ENCODE assay signal across 16 cellular contexts in the genomic region with DNA sequence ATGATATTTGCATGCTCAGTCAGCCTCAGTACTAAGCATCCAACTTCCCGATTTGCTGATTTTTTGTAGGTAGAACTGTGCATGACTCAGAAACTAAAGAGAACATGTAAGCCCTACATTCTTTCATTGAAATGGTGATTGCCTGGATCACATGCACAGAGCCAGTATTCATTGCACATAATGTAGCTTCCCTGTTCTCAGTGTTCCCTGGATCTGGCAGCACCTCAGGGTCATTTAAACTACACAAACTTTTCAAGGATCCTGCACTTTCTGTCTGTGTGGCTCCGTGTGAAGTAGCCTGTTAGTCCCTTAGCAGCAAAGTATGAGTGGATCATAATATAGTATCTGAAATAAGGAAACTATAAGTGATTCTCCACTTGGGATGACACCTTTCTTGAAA.
DNase-seq lines count a peak whose midpoint lies in the region; ATAC-seq and TF ChIP-seq lines count a peak whose summit lies in the region.
"Had no signal": no experiment of that assay in that cellular context is flagged by ENCODE, and none has a peak within 500 bp of the region (broad histone marks: within the 10 kb centered on the region; RNA-seq: fewer than 3 reads in every experiment).

No MANE protein-coding gene starts in this region.

- peaks cover 7% of the 10 kb centered on the region in 2 donors for H3K27me3 Mint-ChIP-seq in natural killer cell (ENCODE audit: low read depth in 2 of 2)

- no peak for TF ChIP-seq CTCF in foreskin keratinocyte (conservative IDR thresholded peaks at IDR 0.05)
- no peak for TF ChIP-seq CTCF in natural killer cell (IDR thresholded peaks at IDR 0.05)

- no peak overlapping the region for H3K27ac Mint-ChIP-seq in natural killer cell
- H3K27ac Mint-ChIP-seq: CD8-positive, alpha-beta memory T cell; GM23338; H9 had no signal

- no peak overlapping the region for H3K27ac ChIP-seq in foreskin keratinocyte
- H3K27ac ChIP-seq: 22Rv1, BLaER1 had no signal

- DNase-seq in COLO829 (ENCODE audit: low spot score) (peak; percentile 8), astrocyte of the hippocampus (ENCODE audit: low read depth, low spot score) (peak; percentile 36), foreskin keratinocyte (no peak), pons (ENCODE audit: low spot score) (peak; percentile 2), natural killer cell (no peak), NCI-H345 treated with DMSO at 0.1 percent for 48 hours (lab: John Stamatoyannopoulos, UW; ENCODE audit: unreplicated experiment) (no peak), NCI-H146 (lab: John Stamatoyannopoulos, UW) (no peak)
- DNase-seq: AML-193; CD8-positive, alpha-beta memory T cell; DMS79 treated with DMSO at 0.1 percent for 48 hours; EL; H9 had no signal

- ATAC-seq in foreskin keratinocyte (peak; percentile 33), natural killer cell (no peak), GM19035 (IDR thresholded peaks at IDR 0.05; ENCODE audit: unreplicated experiment) (no peak)
- ATAC-seq: GM23338 had no signal

- no peak overlapping the region for H3K4me3 Mint-ChIP-seq in natural killer cell
- H3K4me3 Mint-ChIP-seq: CD8-positive, alpha-beta memory T cell; GM23338; H9 had no signal

- intact Hi-C loops in natural killer cell (cut with micrococcal nuclease), result no loop called here

- no peaks in the 10 kb centered on the region for H3K27me3 ChIP-seq in foreskin keratinocyte
- H3K27me3 ChIP-seq: BLaER1 had no signal

- no peaks in the 10 kb centered on the region for H3K9me3 Mint-ChIP-seq in natural killer cell
- H3K9me3 Mint-ChIP-seq: GM23338, H9 had no signal

- H3K36me3 Mint-ChIP-seq in natural killer cell, result no peaks in the 10 kb centered on the region
- H3K36me3 Mint-ChIP-seq: CD8-positive, alpha-beta memory T cell had no signal

- H3K4me1 Mint-ChIP-seq in natural killer cell, result peaks cover 4 to 6% of the 10 kb centered on the region in 2 donors
- H3K4me1 Mint-ChIP-seq: CD8-positive, alpha-beta memory T cell had no signal

- H3K4me1 ChIP-seq in foreskin keratinocyte, result no peaks in the 10 kb centered on the region
- H3K4me1 ChIP-seq: BLaER1 had no signal

Comparison
In these comparisons a context has a peak if more than half of its experiments do, and no peak if none do; other contexts are left out.
1. DNase-seq: peak in COLO829 (single experiment), astrocyte of the hippocampus (single experiment) and pons (single experiment); none in foreskin keratinocyte (0 of 2), natural killer cell (single experiment), NCI-H345 treated with DMSO at 0.1 percent for 48 hours (single experiment) and NCI-H146 (single experiment).